In genomic region chr19:18225355-18225701, GRCh38 we compare ENCODE assay signal across 11 cellular contexts. TPM values are rescaled to one million over a fixed set of nuclear protein-coding genes. Genes with fewer than 3 reads are reported as not detected.
DNase-seq lines count a peak whose midpoint lies in the region; ATAC-seq and TF ChIP-seq lines count a peak whose summit lies in the region.
"Had no signal": no experiment of that assay in that cellular context is flagged by ENCODE, and none has a peak within 500 bp of the region (broad histone marks: within the 10 kb centered on the region; RNA-seq: fewer than 3 reads in every experiment).

No MANE protein-coding gene starts in this region.

- no peaks in the 10 kb centered on the region for H3K36me3 ChIP-seq in BLaER1 treated with 17β-estradiol and CSF1 and Interleukin-3, amounts not matched to agents 10 nM and 100 nM
- no peaks in the 10 kb centered on the region for H3K36me3 ChIP-seq in NT2/D1 (ENCODE audit: insufficient read depth, insufficient read length, low read length)
- no peaks in the 10 kb centered on the region for H3K36me3 ChIP-seq in tibial nerve

- H4K20me1 ChIP-seq in BLaER1 treated with 17β-estradiol and CSF1 and Interleukin-3, amounts not matched to agents 10 nM and 100 nM, result peaks cover 0 to 17% (median 0%) of the 10 kb centered on the region in 11 experiments; a peak in 4 of 22 replicates

- peaks cover 29 to 59% (median 51%) of the 10 kb centered on the region in 10 experiments for H3K4me1 ChIP-seq in BLaER1 treated with 17β-estradiol and CSF1 and Interleukin-3, amounts not matched to agents 10 nM and 100 nM
- H3K4me1 ChIP-seq in NT2/D1 (ENCODE audit: insufficient read depth, insufficient read length) (peaks cover 15% of the 10 kb centered on the region), tibial nerve (peaks cover 0 to 31% (median 17%) of the 10 kb centered on the region in 4 donors)

- peak overlapping the region; percentile 62 to 89 (median 85) for H3K4me2 ChIP-seq in BLaER1 treated with 17β-estradiol and CSF1 and Interleukin-3, amounts not matched to agents 10 nM and 100 nM

- no peak overlapping the region for H3K27ac Mint-ChIP-seq in effector memory CD8-positive, alpha-beta T cell
- H3K27ac Mint-ChIP-seq in osteocyte (ENCODE audit: unreplicated experiment), result peak overlapping the region; percentile 76

- TF ChIP-seq EP300 in tibial nerve (IDR thresholded peaks at IDR 0.05), result no peak

- no peak for TF ChIP-seq POLR2A in tibial nerve (IDR thresholded peaks at IDR 0.05)

- peaks cover 2% of the 10 kb centered on the region for H3K36me3 Mint-ChIP-seq in effector memory CD8-positive, alpha-beta T cell (ENCODE audit: insufficient read depth)
- no peaks in the 10 kb centered on the region for H3K36me3 Mint-ChIP-seq in osteocyte (ENCODE audit: unreplicated experiment)

- H3K27me3 Mint-ChIP-seq in effector memory CD8-positive, alpha-beta T cell, result peaks cover 55 to 86% of the 10 kb centered on the region in 2 donors
- peaks cover 9% of the 10 kb centered on the region for H3K27me3 Mint-ChIP-seq in osteocyte (ENCODE audit: unreplicated experiment)

- no peak for TF ChIP-seq CTCF in osteocyte (IDR thresholded peaks at IDR 0.05)
- no peak for TF ChIP-seq CTCF in tibial nerve (IDR thresholded peaks at IDR 0.05)

- peak overlapping the region in 4 of 11 experiments; percentile 39 to 55 (median 48); a peak in 5 of 22 replicates for H3K9ac ChIP-seq in BLaER1 treated with 17β-estradiol and CSF1 and Interleukin-3, amounts not matched to agents 10 nM and 100 nM
- H3K9ac ChIP-seq in NT2/D1 (ENCODE audit: insufficient read length, low read depth), result peak overlapping the region; percentile 90

- DNase-seq in NT2/D1 (ENCODE audit: low read depth, low spot score) (no peak), osteocyte (ENCODE audit: extremely low spot score, unreplicated experiment) (no peak), DMS153 treated with DMSO at 0.1 percent for 48 hours (lab: John Stamatoyannopoulos, UW; ENCODE audit: unreplicated experiment) (no peak), tibial nerve (ENCODE audit: low spot score in 2 of 2) (no peak), D341Med (ENCODE audit: low spot score) (no peak)
- DNase-seq in effector memory CD8-positive, alpha-beta T cell, result no peak
- DNase-seq: activated T-cell treated with anti-CD3 and anti-CD28 coated beads, Interleukin-2, amount 50 U/mL, for 4 hours; Calu3; NCI-H446 treated with DMSO at 0.1 percent for 48 hours had no signal

- H3K9me3 Mint-ChIP-seq in effector memory CD8-positive, alpha-beta T cell, result no peaks in the 10 kb centered on the region
- H3K9me3 Mint-ChIP-seq in osteocyte (ENCODE audit: unreplicated experiment), result no peaks in the 10 kb centered on the region
- H3K9me3 Mint-ChIP-seq: activated T-cell treated with anti-CD3 and anti-CD28 coated beads, Interleukin-2, amount 50 U/mL, for 4 hours had no signal

- peaks cover 0 to 12% (median 0%) of the 10 kb centered on the region in 11 experiments; a peak in 3 of 22 replicates for H3K9me3 ChIP-seq in BLaER1 treated with 17β-estradiol and CSF1 and Interleukin-3, amounts not matched to agents 10 nM and 100 nM (replicated peaks in 1 of 11)
- H3K9me3 ChIP-seq in NT2/D1 (ENCODE audit: insufficient read depth, low read length) (no peaks in the 10 kb centered on the region), tibial nerve (no peaks in the 10 kb centered on the region)

- 6 to 8% methylated on average over 14 to 16 of the region's 16 CpGs for WGBS in tibial nerve, 2 donors

- peak overlapping the region; percentile 84 to 97 for H3K4me3 Mint-ChIP-seq in effector memory CD8-positive, alpha-beta T cell
- H3K4me3 Mint-ChIP-seq in osteocyte (ENCODE audit: unreplicated experiment), result peak overlapping the region; percentile 79

- peaks cover 26 to 38% (median 36%) of the 10 kb centered on the region in 11 experiments for H3K27me3 ChIP-seq in BLaER1 treated with 17β-estradiol and CSF1 and Interleukin-3, amounts not matched to agents 10 nM and 100 nM
- H3K27me3 ChIP-seq in NT2/D1 (ENCODE audit: insufficient read depth, insufficient read length) (peaks cover 38% of the 10 kb centered on the region), tibial nerve (peaks cover 0 to 75% of the 10 kb centered on the region in 2 donors)

- H3K4me1 Mint-ChIP-seq in effector memory CD8-positive, alpha-beta T cell (ENCODE audit: low read depth in 2 of 2), result peaks cover 18 to 26% of the 10 kb centered on the region in 2 donors
- peaks cover 19% of the 10 kb centered on the region for H3K4me1 Mint-ChIP-seq in osteocyte (ENCODE audit: unreplicated experiment)

- H3K4me3 ChIP-seq in BLaER1 treated with 17β-estradiol and CSF1 and Interleukin-3, amounts not matched to agents 10 nM and 100 nM, result peak overlapping the region in 3 of 10 experiments; percentile 41 to 42 (median 42); a peak in 4 of 20 replicates
- peak overlapping the region; percentile 95 for H3K4me3 ChIP-seq in NT2/D1 (ENCODE audit: insufficient read length, low read depth)
- H3K4me3 ChIP-seq in tibial nerve, result peak overlapping the region in 1 of 4 donors; percentile 50

- 0 out of 22 replicates have a peak overlapping the region, but pooled peaks of 1 of the 11 experiments have one; percentile 25 for H3K27ac ChIP-seq in BLaER1 treated with 17β-estradiol and CSF1 and Interleukin-3, amounts not matched to agents 10 nM and 100 nM
- H3K27ac ChIP-seq in tibial nerve, result peak overlapping the region in 2 of 4 donors; percentile 17 to 46

- no peak for ATAC-seq in effector memory CD8-positive, alpha-beta T cell (replicated peaks)
- no peak for ATAC-seq in HG02571 (IDR thresholded peaks at IDR 0.05; ENCODE audit: unreplicated experiment)

RNA-seq across cellular contexts. Expression of gene PDE4C, which starts 0.9 kb away (rescaled TPM):
- 0.21 TPM in 1 of 2 replicates, not detected in the other for total RNA-seq in osteocyte
- total RNA-seq in tibial nerve, result under 1 TPM in 3 of 4 donors, not detected in 1; under 0.01 to 0.60 (median 0.59) TPM
- total RNA-seq: activated T-cell treated with anti-CD3 and anti-CD28 coated beads, Interleukin-2, amount 50 U/mL, for 4 hours had no signal

RNA-seq across cellular contexts. Expression of gene RAB3A, which starts 21.5 kb away (rescaled TPM):
- total RNA-seq in osteocyte (2.9 and 3.2 TPM in 2 replicates), tibial nerve (1 to 10 TPM in 3 of 4 donors, not detected in 1; 1.5 to 5.1 (median 3.9) TPM)

RNA-seq across cellular contexts. Expression of gene MPV17L2, which starts 32.3 kb away (rescaled TPM):
- total RNA-seq in osteocyte (11.6 and 12.7 TPM in 2 replicates), tibial nerve (10 to 100 TPM; 11.1 to 19.0 (median 15.5) TPM)

RNA-seq across cellular contexts. Expression of gene IQCN, which starts 48.9 kb away (rescaled TPM):
- total RNA-seq in osteocyte (6.9 and 10.4 TPM in 2 replicates), tibial nerve (10 to 100 TPM in 2 of 4 donors, 1 to 10 TPM in 2; 2.3 to 11.4 (median 8.2) TPM)

RNA-seq across cellular contexts. Expression of gene IFI30, which starts 51.7 kb away (rescaled TPM):
- total RNA-seq in osteocyte (not detected in 2 replicates), tibial nerve (100 to 1,000 TPM in 1 of 4 donors, 10 to 100 TPM in 3; 19.0 to 101 (median 29.4) TPM)
